In genomic region chr19:50358483-50359431, GRCh38 we compare ENCODE assay signal across 8 cellular contexts. TPM values are rescaled to one million over a fixed set of nuclear protein-coding genes. Genes with fewer than 3 reads are reported as not detected.
DNase-seq lines count a peak whose midpoint lies in the region; ATAC-seq, FAIRE-seq and TF ChIP-seq lines count a peak whose summit lies in the region.

No MANE protein-coding gene starts in this region.

- no peak overlapping the region for H3K4me3 ChIP-seq in A549
- peak overlapping the region; percentile 21 to 40 (median 34) for H3K4me3 ChIP-seq in liver (ENCODE audit: low read depth in 1 of 3, low read length in 3 of 3)

- no peaks in the 10 kb centered on the region for H3K27me3 ChIP-seq in liver (ENCODE audit: control insufficient read depth in 4 of 4, insufficient read depth in 4 of 4, low read length in 3 of 4)

- 0 out of 3 replicates have a peak, but pooled peaks cover 5% of the 10 kb centered on the region for H3K4me1 ChIP-seq in A549
- peaks cover 0 to 10% (median 5%) of the 10 kb centered on the region in 4 donors for H3K4me1 ChIP-seq in liver (ENCODE audit: control insufficient read depth in 4 of 4, insufficient read depth in 4 of 4, low read length in 3 of 4)

- H3K4me2 ChIP-seq in A549, result no peak overlapping the region

- TF ChIP-seq RAD21 in A549 (conservative IDR thresholded peaks at IDR 0.05 in 1 of 2, IDR thresholded peaks at IDR 0.05 in 1 of 2) (no peak), liver (IDR thresholded peaks at IDR 0.05) (no peak)

- no peak for TF ChIP-seq CTCF in A549 (IDR thresholded peaks at IDR 0.05)
- TF ChIP-seq CTCF in liver (IDR thresholded peaks at IDR 0.05; ENCODE audit: low read depth, low read length, missing input control), result no peak

- POLR2A ChIA-PET in A549 (lab: Yijun Ruan, JAX), result interaction anchor here (1.9 kb wide), 1 partner anchor 10 kb away, joined by 5 read pairs; no protein-coding TSS in a partner anchor

- CTCF ChIA-PET in A549 (lab: Yijun Ruan, JAX), result interaction anchor here (1.0 to 4.0 kb wide), 10 partner anchors 10 to 421 kb away, joined by 3 to 53 read pairs (median 9); partner anchors contain the start of gene NR1H2

- H3K9ac ChIP-seq in liver (ENCODE audit: low read depth in 1 of 2, low read length in 2 of 2), result no peak overlapping the region

- ATAC-seq in A549, result no peak

- DNase-seq in A549 (ENCODE audit: low read depth in 1 of 2, low spot score in 1 of 2), result no peak
- peak; percentile 46 for DNase-seq in GOT3 (lab: John Stamatoyannopoulos, UW)
- DNase-seq in T-helper 22 cell (ENCODE audit: low read depth), result peak; percentile 62
- peak; percentile 58 for DNase-seq in astrocyte of the hippocampus (ENCODE audit: low read depth, low spot score)
- peak; percentile 63 for DNase-seq in stimulated activated CD8-positive, alpha-beta memory T cell treated with anti-CD3 and anti-CD28 coated beads, Interleukin-12 subunit alpha, Interleukin-12 subunit beta, amount 100 ng/mL, for 4 hours (ENCODE audit: low read depth)
- no peak for DNase-seq in NCI-H2171 treated with DMSO at 0.1 percent for 48 hours (lab: John Stamatoyannopoulos, UW)
- no peak for DNase-seq in amniotic stem cell (lab: John Stamatoyannopoulos, UW)

- no peak for TF ChIP-seq POLR2A in A549 (IDR thresholded peaks at IDR 0.05; ENCODE audit: low read length)

- no peak for TF ChIP-seq EP300 in A549 (IDR thresholded peaks at IDR 0.05)

- no peak for FAIRE-seq in A549 (lab: Jason Lieb, UNC)

- 86% methylated on average over 56 of the region's 56 CpGs for WGBS in A549 (ENCODE audit: missing lambda C conversion rate)
- 43% methylated on average over 56 of the region's 56 CpGs for WGBS in liver

- H3K9me3 ChIP-seq in A549 (no peaks in the 10 kb centered on the region), liver (ENCODE audit: control insufficient read depth in 4 of 4, low read length in 3 of 4) (no peaks in the 10 kb centered on the region)

- no peak overlapping the region for H3K27ac ChIP-seq in A549
- peak overlapping the region in 1 of 2 donors; percentile 88 for H3K27ac ChIP-seq in liver (ENCODE audit: low read depth in 1 of 2, low read length in 2 of 2)

- no peaks in the 10 kb centered on the region for H3K36me3 ChIP-seq in liver (ENCODE audit: control insufficient read depth in 4 of 4, insufficient read depth in 3 of 4, low read depth in 1 of 4, low read length in 3 of 4)

TF ChIP-seq in A549, 52 proteins besides CTCF, POLR2A, EP300 and RAD21:
- no peak for TF ChIP-seq JUNB (IDR thresholded peaks at IDR 0.05)
- no peak for TF ChIP-seq FOSL2 (IDR thresholded peaks at IDR 0.05)
- TF ChIP-seq FOSL2 (CRISPR knock-in tag; IDR thresholded peaks at IDR 0.05), result peak; percentile 4; the same call in 1 of the 2 replicates
- no peak for TF ChIP-seq HES2 (IDR thresholded peaks at IDR 0.05)

TF ChIP-seq in liver, 16 proteins besides CTCF, POLR2A, EP300 and RAD21:
- peak; percentile 48 for TF ChIP-seq YY1 (IDR thresholded peaks at IDR 0.05)
- TF ChIP-seq HNF4A (conservative IDR thresholded peaks at IDR 0.05), result no peak
TF ChIP-seq in liver: peak in this region for 1.

RNA-seq across cellular contexts. Expression of gene NAPSA, which starts 6.7 kb away (rescaled TPM):
- polyA plus RNA-seq in A549 (2011; rRNA removed) (1.3 and 1.7 TPM in 2 replicates), A549 (2017; fragmentation: RNase III; extraction: RNeasy Plus Mini Kit Qiagen cat#74134 plus additional on column Dnase treatment) (1.5 to 2.0 TPM (median 1.7 TPM) in 3 replicates), liver (under 1 TPM; 0.50 to 0.74 TPM)
- polyA plus RNA-seq in A549 (2012; cell fraction: cytosol; rRNA removed), result 1.3 and 1.4 TPM in 2 replicates
- 5.7 and 7.2 TPM in 2 replicates for polyA plus RNA-seq in A549 (2012; cell fraction: nucleus; rRNA removed)
- 1.2 and 1.8 TPM in 2 replicates for polyA minus RNA-seq in A549 (2011; rRNA and poly(A)+ RNA removed)
- total RNA-seq in liver, result under 1 TPM; 0.28 to 0.59 TPM

RNA-seq across cellular contexts. Expression of gene NR1H2, which starts 17.5 kb away (rescaled TPM):
- 39.2 and 39.3 TPM in 2 replicates for polyA plus RNA-seq in A549 (2011; rRNA removed)
- polyA plus RNA-seq in A549 (2012; cell fraction: cytosol; rRNA removed), result 66.5 and 83.6 TPM in 2 replicates
- polyA plus RNA-seq in A549 (2012; cell fraction: nucleus; rRNA removed), result 131 and 169 TPM in 2 replicates
- 52.5 to 69.7 TPM (median 67.0 TPM) in 3 replicates for polyA plus RNA-seq in A549 (2017; fragmentation: RNase III; extraction: RNeasy Plus Mini Kit Qiagen cat#74134 plus additional on column Dnase treatment)
- 44.5 and 46.1 TPM in 2 replicates for polyA minus RNA-seq in A549 (2011; rRNA and poly(A)+ RNA removed)
- 10 to 100 TPM; 30.8 to 58.1 TPM for total RNA-seq in liver
- polyA plus RNA-seq in liver, result 10 to 100 TPM; 30.4 to 36.6 TPM

RNA-seq across cellular contexts. Expression of gene POLD1, which starts 25.4 kb away (rescaled TPM):
- polyA plus RNA-seq in A549 (2011; rRNA removed) (24.2 and 26.1 TPM in 2 replicates), A549 (2017; fragmentation: RNase III; extraction: RNeasy Plus Mini Kit Qiagen cat#74134 plus additional on column Dnase treatment) (84.9 to 88.8 TPM (median 88.0 TPM) in 3 replicates), liver (1 to 10 TPM; 8.0 to 8.5 TPM)
- 133 and 174 TPM in 2 replicates for polyA plus RNA-seq in A549 (2012; cell fraction: cytosol; rRNA removed)
- 513 and 742 TPM in 2 replicates for polyA plus RNA-seq in A549 (2012; cell fraction: nucleus; rRNA removed)
- 32.4 and 73.2 TPM in 2 replicates for polyA minus RNA-seq in A549 (2011; rRNA and poly(A)+ RNA removed)
- total RNA-seq in liver, result 10 to 100 TPM in 1 of 2 donors, 1 to 10 TPM in 1; 7.5 to 57.1 TPM

RNA-seq across cellular contexts. Expression of gene KCNC3, which starts 29.6 kb away (rescaled TPM):
- polyA plus RNA-seq in A549 (2011; rRNA removed), result 0.17 and 0.32 TPM in 2 replicates
- 0.30 and 0.41 TPM in 2 replicates for polyA plus RNA-seq in A549 (2012; cell fraction: cytosol; rRNA removed)
- 1.3 and 1.5 TPM in 2 replicates for polyA plus RNA-seq in A549 (2012; cell fraction: nucleus; rRNA removed)
- 1.0 to 1.7 TPM (median 1.4 TPM) in 3 replicates for polyA plus RNA-seq in A549 (2017; fragmentation: RNase III; extraction: RNeasy Plus Mini Kit Qiagen cat#74134 plus additional on column Dnase treatment)
- polyA minus RNA-seq in A549 (2011; rRNA and poly(A)+ RNA removed), result 0.54 and 0.83 TPM in 2 replicates
- 1 to 10 TPM in 1 of 2 donors, under 1 TPM in 1; 0.84 to 1.4 TPM for total RNA-seq in liver
- polyA plus RNA-seq in liver, result 1 to 10 TPM in 1 of 2 donors, under 1 TPM in 1; 0.56 to 1.6 TPM

RNA-seq across cellular contexts. Expression of gene SPIB, which starts 60.0 kb away (rescaled TPM):
- polyA plus RNA-seq in A549 (2011; rRNA removed) (not detected in 2 replicates), A549 (2017; fragmentation: RNase III; extraction: RNeasy Plus Mini Kit Qiagen cat#74134 plus additional on column Dnase treatment) (0.03 to 0.54 TPM (median 0.12 TPM) in 3 replicates), liver (under 1 TPM; 0.09 to 0.21 TPM)
- polyA plus RNA-seq in A549 (2012; cell fraction: cytosol; rRNA removed), result 0.32 and 0.40 TPM in 2 replicates
- polyA plus RNA-seq in A549 (2012; cell fraction: nucleus; rRNA removed), result 0.53 and 1.8 TPM in 2 replicates
- not detected in 2 replicates for polyA minus RNA-seq in A549 (2011; rRNA and poly(A)+ RNA removed)
- 1 to 10 TPM in 1 of 2 donors, under 1 TPM in 1; 0.50 to 5.0 TPM for total RNA-seq in liver

Comparison
In these comparisons a context has a peak if more than half of its experiments do, and no peak if none do; other contexts are left out.
1. DNase-seq: peak in GOT3 (single experiment), T-helper 22 cell (single experiment), astrocyte of the hippocampus (single experiment) and stimulated activated CD8-positive, alpha-beta memory T cell treated with anti-CD3 and anti-CD28 coated beads, Interleukin-12 subunit alpha, Interleukin-12 subunit beta, amount 100 ng/mL, for 4 hours (single experiment); none in A549 (0 of 2), NCI-H2171 treated with DMSO at 0.1 percent for 48 hours (single experiment) and amniotic stem cell (single experiment).